In genomic region chr19:45766919-45767346, GRCh38 we compare ENCODE assay signal across 8 cellular contexts. TPM values are rescaled to one million over a fixed set of nuclear protein-coding genes. Genes with fewer than 3 reads are reported as not detected.
A peak's percentile ranks its signal among the peaks of the same experiment; 100 is the strongest.
DNase-seq lines count a peak whose midpoint lies in the region; ATAC-seq, FAIRE-seq and TF ChIP-seq lines count a peak whose summit lies in the region.

No MANE protein-coding gene starts in this region.

- no peak for ATAC-seq in A549
- ATAC-seq in naive thymus-derived CD4-positive, alpha-beta T cell, result no peak
- ATAC-seq in GM19328 (IDR thresholded peaks at IDR 0.05; ENCODE audit: unreplicated experiment), result no peak

- H3K9ac ChIP-seq in NT2/D1 (ENCODE audit: insufficient read length, low read depth), result peak overlapping the region; percentile 79

- H3K27me3 ChIP-seq in NT2/D1 (ENCODE audit: insufficient read depth, insufficient read length) (no peaks in the 10 kb centered on the region), esophagus muscularis mucosa (no peaks in the 10 kb centered on the region)
- no peaks in the 10 kb centered on the region for H3K27me3 ChIP-seq in naive thymus-derived CD4-positive, alpha-beta T cell (ENCODE audit: control insufficient read depth in 2 of 2, insufficient read depth in 2 of 2, low read length in 2 of 2)

- peaks cover 18% of the 10 kb centered on the region for H3K4me1 ChIP-seq in A549
- peaks cover 16% of the 10 kb centered on the region for H3K4me1 ChIP-seq in NT2/D1 (ENCODE audit: insufficient read depth, insufficient read length)
- peaks cover 48 to 79% (median 70%) of the 10 kb centered on the region in 4 donors for H3K4me1 ChIP-seq in esophagus muscularis mucosa
- H3K4me1 ChIP-seq in naive thymus-derived CD4-positive, alpha-beta T cell (ENCODE audit: control insufficient read depth in 2 of 2, insufficient read depth in 2 of 2, low read length in 2 of 2), result peaks cover 9 to 13% of the 10 kb centered on the region in 2 donors

- H3K4me3 ChIP-seq in A549 (peak overlapping the region; percentile 78), NT2/D1 (ENCODE audit: insufficient read length, low read depth) (peak overlapping the region; percentile 80), esophagus muscularis mucosa (peak overlapping the region; percentile 87 to 98 (median 92))
- H3K4me3 ChIP-seq in naive thymus-derived CD4-positive, alpha-beta T cell (ENCODE audit: low read length), result no peak overlapping the region

- H3K27ac ChIP-seq in A549 (peak overlapping the region; percentile 93 to 99), esophagus muscularis mucosa (replicated peaks in 1 of 4) (peak overlapping the region; percentile 91 to 98 (median 97))
- H3K27ac ChIP-seq in naive thymus-derived CD4-positive, alpha-beta T cell (ENCODE audit: low read depth, low read length), result no peak overlapping the region

- no peak overlapping the region for H3K27ac Mint-ChIP-seq in naive thymus-derived CD4-positive, alpha-beta T cell

- no peak for TF ChIP-seq EP300 in A549 (IDR thresholded peaks at IDR 0.05)
- no peak for TF ChIP-seq EP300 in esophagus muscularis mucosa (IDR thresholded peaks at IDR 0.05)

- peaks cover 0 to 33% (median 6%) of the 10 kb centered on the region in 5 donors for H3K27me3 Mint-ChIP-seq in naive thymus-derived CD4-positive, alpha-beta T cell

- DNase-seq in A549 (ENCODE audit: low read depth in 1 of 2, low spot score in 1 of 2), result no peak
- DNase-seq in NT2/D1 (ENCODE audit: low read depth, low spot score), result no peak
- DNase-seq in esophagus muscularis mucosa (ENCODE audit: extremely low spot score), result no peak
- no peak for DNase-seq in naive thymus-derived CD4-positive, alpha-beta T cell
- DNase-seq in stimulated activated naive CD4-positive, alpha-beta T cell treated with Interleukin-2 at 50 U/mL for 16 hours (lab: John Stamatoyannopoulos, UW), result no peak
- no peak for DNase-seq in NCI-H187 (lab: John Stamatoyannopoulos, UW)
- no peak for DNase-seq in HUDEP-2 (lab: John Stamatoyannopoulos, UW; ENCODE audit: unreplicated experiment in 76 of 76)

- CTCF ChIA-PET in A549 (lab: Yijun Ruan, JAX), result interaction anchor here (0.8 to 74.3 kb wide), 13 partner anchors 11 to 176 kb away, joined by 3 to 2204 read pairs (median 6); partner anchors contain the start of genes DMPK, DMWD, FBXO46 and QPCTL
- CTCF ChIA-PET in naive thymus-derived CD4-positive, alpha-beta T cell (lab: Charles Lee), result interaction anchor here (4.8 kb wide), 1 partner anchor 32 kb away, joined by 99 read pairs; no protein-coding TSS in a partner anchor

- H3K4me1 Mint-ChIP-seq in naive thymus-derived CD4-positive, alpha-beta T cell, result peaks cover 0 to 13% (median 4%) of the 10 kb centered on the region in 7 donors

- no peak for FAIRE-seq in A549 (lab: Jason Lieb, UNC)

- H3K9me3 ChIP-seq in A549, result no peaks in the 10 kb centered on the region
- no peaks in the 10 kb centered on the region for H3K9me3 ChIP-seq in NT2/D1 (ENCODE audit: insufficient read depth, low read length)
- H3K9me3 ChIP-seq in esophagus muscularis mucosa, result no peaks in the 10 kb centered on the region
- no peaks in the 10 kb centered on the region for H3K9me3 ChIP-seq in naive thymus-derived CD4-positive, alpha-beta T cell (ENCODE audit: control insufficient read depth in 2 of 3, low read length in 3 of 3)

- intact Hi-C loops in esophagus muscularis mucosa (cut with DNase I), result loop anchor here (2.0 kb wide), 2 partner anchors 48 to 74 kb away; partner anchors contain the start of gene QPCTL
- intact Hi-C loops in naive thymus-derived CD4-positive, alpha-beta T cell (cut with micrococcal nuclease), result loop anchor here in 1 of 2 donors (5.0 to 10.0 kb wide), 2 partner anchors 50 to 228 kb away; partner anchors contain the start of gene CCDC61

- no peak for TF ChIP-seq POLR2A in A549 (IDR thresholded peaks at IDR 0.05; ENCODE audit: low read length)
- TF ChIP-seq POLR2A in esophagus muscularis mucosa (IDR thresholded peaks at IDR 0.05; ENCODE audit: low read depth), result no peak

- POLR2A ChIA-PET in A549 (lab: Yijun Ruan, JAX), result interaction anchor here (1.1 to 4.5 kb wide), 6 partner anchors 26 to 96 kb away, joined by 3 to 68 read pairs (median 18); partner anchors contain the start of genes DMWD, FBXO46, QPCTL and SNRPD2
- POLR2A ChIA-PET in naive thymus-derived CD4-positive, alpha-beta T cell (lab: Charles Lee), result interaction anchor here (1.1 kb wide), 1 partner anchor 23 kb away, joined by 4 read pairs; no protein-coding TSS in a partner anchor

- TF ChIP-seq CTCF in A549 (IDR thresholded peaks at IDR 0.05) (no peak), esophagus muscularis mucosa (IDR thresholded peaks at IDR 0.05) (no peak)

- H3K36me3 ChIP-seq in NT2/D1 (ENCODE audit: insufficient read depth, insufficient read length, low read length), result peaks cover 17% of the 10 kb centered on the region
- H3K36me3 ChIP-seq in esophagus muscularis mucosa, result peaks cover 0 to 13% (median 6%) of the 10 kb centered on the region in 4 donors
- H3K36me3 ChIP-seq in naive thymus-derived CD4-positive, alpha-beta T cell (ENCODE audit: control insufficient read depth in 2 of 3, insufficient read depth in 3 of 3, low read length in 3 of 3), result no peaks in the 10 kb centered on the region

- WGBS in A549 (ENCODE audit: missing lambda C conversion rate), result 80% methylated on average over 15 of the region's 22 CpGs
- WGBS in esophagus muscularis mucosa, result 34% methylated on average over 3 of the region's 22 CpGs

- H3K36me3 Mint-ChIP-seq in naive thymus-derived CD4-positive, alpha-beta T cell, result no peaks in the 10 kb centered on the region

- H3K9me3 Mint-ChIP-seq in naive thymus-derived CD4-positive, alpha-beta T cell, result no peaks in the 10 kb centered on the region

- TF ChIP-seq RAD21 in A549 (conservative IDR thresholded peaks at IDR 0.05 in 1 of 2, IDR thresholded peaks at IDR 0.05 in 1 of 2), result no peak

- H3K4me3 Mint-ChIP-seq in naive thymus-derived CD4-positive, alpha-beta T cell, result peak overlapping the region in 9 of 10 donors; percentile 25 to 92 (median 33)

- peak overlapping the region; percentile 84 for H3K4me2 ChIP-seq in A549

TF ChIP-seq in A549, 52 proteins besides CTCF, POLR2A, EP300 and RAD21 (continues in another document):
- TF ChIP-seq EHMT2 (IDR thresholded peaks at IDR 0.05; ENCODE audit: low read depth) (no peak), TP53 (CRISPR knock-in tag; IDR thresholded peaks at IDR 0.05) (no peak), SMC3 (IDR thresholded peaks at IDR 0.05) (no peak), NFE2L2 (conservative IDR thresholded peaks at IDR 0.05; ENCODE audit: low read length) (no peak), JUNB (IDR thresholded peaks at IDR 0.05) (no peak), GATA3 (IDR thresholded peaks at IDR 0.05; ENCODE audit: borderline replicate concordance) (no peak), ZSCAN20 (CRISPR knock-in tag; IDR thresholded peaks at IDR 0.05) (no peak)

RNA-seq across cellular contexts. Expression of gene SIX5, which starts 2.1 kb away (rescaled TPM):
- polyA plus RNA-seq in A549 (2011; rRNA removed) (8.9 and 10.0 TPM in 2 replicates), A549 (2017; fragmentation: RNase III; extraction: RNeasy Plus Mini Kit Qiagen cat#74134 plus additional on column Dnase treatment) (19.6 to 24.7 TPM (median 24.7 TPM) in 3 replicates)
- 19.5 and 28.5 TPM in 2 replicates for polyA plus RNA-seq in A549 (2012; cell fraction: cytosol; rRNA removed)
- 52.4 and 77.1 TPM in 2 replicates for polyA plus RNA-seq in A549 (2012; cell fraction: nucleus; rRNA removed)
- polyA minus RNA-seq in A549 (2011; rRNA and poly(A)+ RNA removed), result 7.9 and 11.3 TPM in 2 replicates
- 10 to 100 TPM; 18.2 to 39.9 (median 28.8) TPM for total RNA-seq in esophagus muscularis mucosa
- 1 to 10 TPM in 4 of 5 experiments, under 1 TPM in 1; 0.92 to 2.3 (median 1.1) TPM for total RNA-seq in naive thymus-derived CD4-positive, alpha-beta T cell
- polyA plus RNA-seq in naive thymus-derived CD4-positive, alpha-beta T cell, result under 1 TPM; 0.15 to 0.17 TPM

RNA-seq across cellular contexts. Expression of gene DMPK, which starts 15.4 kb away (rescaled TPM):
- polyA plus RNA-seq in A549 (2011; rRNA removed) (12.5 and 21.6 TPM in 2 replicates), A549 (2017; fragmentation: RNase III; extraction: RNeasy Plus Mini Kit Qiagen cat#74134 plus additional on column Dnase treatment) (46.3 to 57.5 TPM (median 56.6 TPM) in 3 replicates)
- polyA plus RNA-seq in A549 (2012; cell fraction: cytosol; rRNA removed), result 43.1 and 57.9 TPM in 2 replicates
- polyA plus RNA-seq in A549 (2012; cell fraction: nucleus; rRNA removed), result 286 and 295 TPM in 2 replicates
- polyA minus RNA-seq in A549 (2011; rRNA and poly(A)+ RNA removed), result 8.8 and 9.1 TPM in 2 replicates
- total RNA-seq in esophagus muscularis mucosa, result 100 to 1,000 TPM; 247 to 487 (median 347) TPM
- total RNA-seq in naive thymus-derived CD4-positive, alpha-beta T cell, result 10 to 100 TPM; 15.0 to 33.9 (median 25.2) TPM
- 1 to 10 TPM in 1 of 2 donors, under 1 TPM in 1; 0.20 to 1.8 TPM for polyA plus RNA-seq in naive thymus-derived CD4-positive, alpha-beta T cell

RNA-seq across cellular contexts. Expression of gene DMWD, which starts 25.7 kb away (rescaled TPM):
- 17.1 and 17.5 TPM in 2 replicates for polyA plus RNA-seq in A549 (2011; rRNA removed)
- 28.8 and 39.5 TPM in 2 replicates for polyA plus RNA-seq in A549 (2012; cell fraction: cytosol; rRNA removed)
- 74.3 and 105 TPM in 2 replicates for polyA plus RNA-seq in A549 (2012; cell fraction: nucleus; rRNA removed)
- 29.9 to 31.3 TPM (median 29.9 TPM) in 3 replicates for polyA plus RNA-seq in A549 (2017; fragmentation: RNase III; extraction: RNeasy Plus Mini Kit Qiagen cat#74134 plus additional on column Dnase treatment)
- polyA minus RNA-seq in A549 (2011; rRNA and poly(A)+ RNA removed), result 34.6 and 43.7 TPM in 2 replicates
- 10 to 100 TPM; 56.0 to 88.7 (median 63.3) TPM for total RNA-seq in esophagus muscularis mucosa
- total RNA-seq in naive thymus-derived CD4-positive, alpha-beta T cell, result 10 to 100 TPM; 18.7 to 43.2 (median 35.4) TPM
- polyA plus RNA-seq in naive thymus-derived CD4-positive, alpha-beta T cell, result 1 to 10 TPM; 3.7 to 7.2 TPM

RNA-seq across cellular contexts. Expression of gene MEIOSIN, which starts 33.7 kb away (rescaled TPM):
- 0.05 TPM in 1 of 2 replicates, not detected in the other for polyA plus RNA-seq in A549 (2011; rRNA removed)
- 0.09 and 0.10 TPM in 2 replicates for polyA plus RNA-seq in A549 (2012; cell fraction: cytosol; rRNA removed)
- polyA plus RNA-seq in A549 (2012; cell fraction: nucleus; rRNA removed), result 0.06 and 0.16 TPM in 2 replicates
- 0.04 TPM in 1 of 3 replicates, not detected in the others for polyA plus RNA-seq in A549 (2017; fragmentation: RNase III; extraction: RNeasy Plus Mini Kit Qiagen cat#74134 plus additional on column Dnase treatment)
- polyA minus RNA-seq in A549 (2011; rRNA and poly(A)+ RNA removed), result not detected in 2 replicates
- not detected for total RNA-seq in esophagus muscularis mucosa
- not detected for total RNA-seq in naive thymus-derived CD4-positive, alpha-beta T cell
- polyA plus RNA-seq in naive thymus-derived CD4-positive, alpha-beta T cell, result not detected

RNA-seq across cellular contexts. Expression of gene FBXO46, which starts 36.2 kb away (rescaled TPM):
- polyA plus RNA-seq in A549 (2011; rRNA removed) (4.9 and 6.9 TPM in 2 replicates), A549 (2017; fragmentation: RNase III; extraction: RNeasy Plus Mini Kit Qiagen cat#74134 plus additional on column Dnase treatment) (10.9 to 12.7 TPM (median 11.5 TPM) in 3 replicates)
- 10.4 and 14.6 TPM in 2 replicates for polyA plus RNA-seq in A549 (2012; cell fraction: cytosol; rRNA removed)
- polyA plus RNA-seq in A549 (2012; cell fraction: nucleus; rRNA removed), result 42.9 and 66.6 TPM in 2 replicates
- polyA minus RNA-seq in A549 (2011; rRNA and poly(A)+ RNA removed), result 3.2 and 5.2 TPM in 2 replicates
- 10 to 100 TPM in 3 of 4 donors, 1 to 10 TPM in 1; 8.6 to 27.7 (median 18.2) TPM for total RNA-seq in esophagus muscularis mucosa
- total RNA-seq in naive thymus-derived CD4-positive, alpha-beta T cell, result 10 to 100 TPM; 21.2 to 52.9 (median 36.6) TPM
- polyA plus RNA-seq in naive thymus-derived CD4-positive, alpha-beta T cell, result 10 to 100 TPM; 11.1 to 17.5 TPM

Comparison
In these comparisons a context has a peak if more than half of its experiments do, and no peak if none do; other contexts are left out.
1. RNA of gene SIX5, which starts 2.1 kb away (total RNA-seq): 18.2 to 39.9 TPM in esophagus muscularis mucosa; 0.92 to 2.3 TPM in naive thymus-derived CD4-positive, alpha-beta T cell; every median in the first group is over 4 times any median in the second.
2. RNA of gene DMPK, which starts 15.4 kb away (total RNA-seq): 247 to 487 TPM in esophagus muscularis mucosa; 15.0 to 33.9 TPM in naive thymus-derived CD4-positive, alpha-beta T cell; every median in the first group is over 4 times any median in the second.